9 cellular contexts compared by ENCODE assay signal in the genomic region with DNA sequence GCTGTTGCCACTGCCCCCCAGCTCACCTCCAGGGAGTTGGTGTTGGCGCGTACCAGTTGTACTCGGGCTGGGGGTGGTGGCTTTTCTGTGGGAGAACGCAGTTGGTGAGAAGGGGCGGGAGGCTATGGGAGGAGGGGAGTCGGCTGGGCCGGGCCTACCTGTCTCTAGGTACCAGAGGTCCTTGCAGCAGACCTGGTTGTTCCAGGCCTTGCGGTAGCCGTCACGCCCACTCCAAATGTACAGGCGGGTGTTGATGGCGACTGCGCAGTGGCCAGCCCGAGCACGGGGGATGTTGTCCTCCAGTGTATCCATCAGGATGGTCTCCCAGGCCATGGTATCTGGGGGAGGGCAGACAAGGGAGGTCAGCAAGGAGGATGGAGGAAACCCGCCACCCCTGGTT.
"Had no signal": no experiment of that assay in that cellular context is flagged by ENCODE, and none has a peak within 500 bp of the region (broad histone marks: within the 10 kb centered on the region; RNA-seq: fewer than 3 reads in every experiment).

No MANE protein-coding gene starts in this region.

- H3K27ac ChIP-seq: HL-60, KMS-11 had no signal

- H3K9ac ChIP-seq: KMS-11 had no signal

- ATAC-seq: HepG2, K562 had no signal

- H3K27ac Mint-ChIP-seq: IgD-negative memory B cell had no signal

- H3K4me3 ChIP-seq: K562 had no signal

- DNase-seq: Karpas-422, KBM-7, KG1 had no signal

- H3K9me3 Mint-ChIP-seq: IgD-negative memory B cell had no signal

- H3K27me3 Mint-ChIP-seq: IgD-negative memory B cell had no signal

- FAIRE-seq: HepG2, HTR-8/SVneo, K562 had no signal

- H3K4me2 ChIP-seq: KMS-11 had no signal
